Comparison of ENCODE assay signal across 9 cellular contexts in the genomic region with DNA sequence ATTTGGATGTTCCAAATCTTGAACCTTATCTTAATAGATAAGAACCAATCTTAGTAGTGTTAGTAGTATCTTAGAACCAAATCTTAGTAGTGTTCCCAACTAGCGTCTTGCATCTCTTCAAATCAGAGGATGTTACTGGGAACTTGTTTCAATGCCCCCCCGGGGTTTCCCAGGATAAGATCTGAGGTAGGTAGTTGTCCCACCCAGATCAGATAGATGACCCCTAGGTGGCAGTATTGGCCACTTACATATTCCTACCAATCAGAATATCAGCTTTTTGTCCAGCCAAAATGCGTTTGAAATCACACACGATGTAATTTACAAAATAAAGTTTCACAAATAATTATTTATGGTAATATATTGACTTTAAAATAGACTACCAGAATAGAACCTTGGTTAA.
DNase-seq lines count a peak whose midpoint lies in the region; ATAC-seq, FAIRE-seq and TF ChIP-seq lines count a peak whose summit lies in the region.
"Had no signal": no experiment of that assay in that cellular context is flagged by ENCODE, and none has a peak within 500 bp of the region (broad histone marks: within the 10 kb centered on the region; RNA-seq: fewer than 3 reads in every experiment).

No MANE protein-coding gene starts in this region.

- H3K27me3 ChIP-seq in Panc1 (ENCODE audit: control insufficient read depth, insufficient read depth, low read length) = no peaks in the 10 kb centered on the region

- in situ Hi-C loops in Panc1 (cut with HindIII; ENCODE audit: low pct_unique_long_range_greater_than_20kb, low sequenced_read_pairs) = no loop called here

- BruUV-seq in Panc1 (replicated peaks; lab: Mats Ljungman, UMichigan) = no TSS peak

- ATAC-seq in Panc1 = no peak
- ATAC-seq in HG02981 (IDR thresholded peaks at IDR 0.05; ENCODE audit: unreplicated experiment) = no peak
- ATAC-seq in HG03520 (IDR thresholded peaks at IDR 0.05; ENCODE audit: unreplicated experiment) = no peak
- ATAC-seq in Right ventricle myocardium superior (ENCODE audit: poor library complexity) = no peak

- H3K4me3 ChIP-seq in Panc1 (ENCODE audit: low read depth in 2 of 2, low read length in 2 of 2) = no peak overlapping the region

- no peaks in the 10 kb centered on the region for H3K36me3 ChIP-seq in Panc1 (ENCODE audit: control insufficient read depth, insufficient read depth, low read length)

- no peak for FAIRE-seq in H54 (lab: Jason Lieb, UNC)

- no peaks in the 10 kb centered on the region for H3K9me3 ChIP-seq in Panc1 (ENCODE audit: control insufficient read depth, insufficient read depth, low read depth, low read length)

- CTCF ChIA-PET in GM10248 (lab: Yijun Ruan, JAX) (interaction anchor here (0.6 to 3.8 kb wide), 4 partner anchors 10 to 219 kb away, joined by 3 to 19 read pairs (median 8); no protein-coding TSS in a partner anchor), Panc1 (lab: Charles Lee) (no interaction called here)

- POLR2A ChIA-PET in GM10248 (lab: Yijun Ruan, JAX) = no interaction called here
- POLR2A ChIA-PET in Panc1 (lab: Charles Lee) = no interaction called here

- no peak overlapping the region for H3K27ac ChIP-seq in Panc1 (ENCODE audit: low read length)

- no peak for TF ChIP-seq POLR2A in H54 (IDR thresholded peaks at IDR 0.05; ENCODE audit: low read depth, low read length)

- intact Hi-C loops in Panc1 (cut with micrococcal nuclease; ENCODE audit: unreplicated experiment) (loop anchor here (10.0 kb wide), 1 partner anchor 205 kb away; no protein-coding TSS in a partner anchor), Right ventricle myocardium superior (cut with DNase I) (no loop called here)

- no peaks in the 10 kb centered on the region for H3K4me1 ChIP-seq in Panc1 (ENCODE audit: control insufficient read depth, insufficient read depth, low read length)

- TF ChIP-seq CTCF in GM10248 (IDR thresholded peaks at IDR 0.05; ENCODE audit: control extremely low read depth, extremely low read depth, low read depth, missing control alignments) (peak; percentile 28), Panc1 (IDR thresholded peaks at IDR 0.05) (peak; percentile 16; the same call in 1 of the 2 replicates)

- DNase-seq in GM10248 (ENCODE audit: extremely low spot score) = no peak
- peak; percentile 2 for DNase-seq in H54 (ENCODE audit: insufficient read length, low spot score)
- DNase-seq in Panc1 (ENCODE audit: low read depth, low spot score) = no peak
- peak; percentile 49 for DNase-seq in iPS-NIHi11 (ENCODE audit: low spot score)
- DNase-seq in Right ventricle myocardium superior = no peak
- DNase-seq in NCI-H2227 (lab: John Stamatoyannopoulos, UW; ENCODE audit: unreplicated experiment) = no peak
- DNase-seq: endodermal cell had no signal

Comparison
In these comparisons a context has a peak if more than half of its experiments do, and no peak if none do; other contexts are left out.
1. DNase-seq: peak in H54 (single experiment) and iPS-NIHi11 (single experiment); none in GM10248 (single experiment), Panc1 (single experiment), Right ventricle myocardium superior (single experiment) and NCI-H2227 (single experiment).